ENCODE assay signal across 1 cellular context in the genomic region with DNA sequence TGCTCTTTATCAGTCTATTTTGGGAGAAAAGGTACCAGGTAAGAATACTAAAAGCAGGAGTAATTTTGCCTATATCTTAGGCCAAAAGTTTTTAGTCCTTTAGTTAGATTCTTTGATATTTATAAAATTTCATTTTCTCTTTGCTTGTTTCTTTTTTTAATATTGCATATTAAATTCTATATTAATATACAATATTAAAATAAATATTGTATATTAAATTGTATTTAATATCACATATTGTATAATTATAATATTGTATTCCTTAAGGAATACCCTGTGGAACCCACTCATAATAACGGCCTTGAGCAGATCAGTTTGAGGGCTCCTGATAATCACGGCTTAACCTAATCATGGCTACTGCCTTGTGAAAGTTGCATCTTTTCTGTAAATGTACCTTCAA.
TF ChIP-seq lines count a peak whose summit lies in the region.

No MANE protein-coding gene starts in this region.

TF ChIP-seq in endothelial cell of umbilical vein, 7 proteins besides CTCF, POLR2A, EP300 and RAD21:
- TF ChIP-seq, protein P1, sequence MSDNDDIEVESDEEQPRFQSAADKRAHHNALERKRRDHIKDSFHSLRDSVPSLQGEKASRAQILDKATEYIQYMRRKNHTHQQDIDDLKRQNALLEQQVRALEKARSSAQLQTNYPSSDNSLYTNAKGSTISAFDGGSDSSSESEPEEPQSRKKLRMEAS (IDR thresholded peaks at IDR 0.05; ENCODE audit: insufficient read depth, insufficient read length) = no peak
